Comparison of ENCODE assay signal across 8 cellular contexts in the genomic region with DNA sequence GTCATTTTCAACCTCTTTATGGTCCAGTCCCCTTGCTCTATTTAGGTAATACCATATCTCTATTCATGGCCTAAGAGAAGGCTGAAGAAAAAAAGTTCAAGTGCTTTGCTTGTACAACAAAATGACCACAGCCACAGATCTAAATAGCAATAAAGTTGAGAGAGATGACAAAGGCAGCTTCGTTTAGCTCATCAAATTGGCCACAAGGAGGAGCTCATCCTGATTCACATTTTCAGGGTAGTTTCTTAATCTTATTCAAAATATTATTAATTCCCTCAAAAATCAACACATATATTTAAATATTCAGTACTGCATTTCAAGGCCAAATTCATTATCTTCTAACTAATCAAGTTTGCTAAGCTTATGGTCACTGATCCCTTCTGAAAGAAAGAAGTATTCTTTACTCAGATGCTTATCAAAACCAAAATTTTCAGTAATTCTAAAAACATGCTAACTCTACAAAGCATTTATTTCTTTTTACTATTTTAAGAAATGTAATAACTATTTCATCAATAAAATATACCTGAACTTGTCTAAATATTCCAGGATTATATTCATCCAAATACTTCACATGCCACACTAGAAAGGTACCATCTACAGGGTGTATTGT.
DNase-seq lines count a peak whose midpoint lies in the region; ATAC-seq, FAIRE-seq and TF ChIP-seq lines count a peak whose summit lies in the region.

No MANE protein-coding gene starts in this region.

- no peaks in the 10 kb centered on the region for H3K9me3 ChIP-seq in A549

- no peak for TF ChIP-seq POLR2A in A549 (IDR thresholded peaks at IDR 0.05; ENCODE audit: low read length)

- POLR2A ChIA-PET in A549 (lab: Yijun Ruan, JAX) = interaction anchor here (1.0 to 1.4 kb wide), 2 partner anchors 85 to 240 kb away, joined by 3 to 5 read pairs; a partner anchor contains a TSS

- no peak overlapping the region for H3K27ac ChIP-seq in A549

- WGBS in A549 (ENCODE audit: missing lambda C conversion rate) = 2% methylated on average over 1 of the region's 1 CpG

- peak; percentile 47 to 52; a peak in 4 of 5 replicates for TF ChIP-seq RAD21 in A549 (conservative IDR thresholded peaks at IDR 0.05 in 1 of 2, IDR thresholded peaks at IDR 0.05 in 1 of 2)

- H3K4me1 ChIP-seq in A549 = no peaks in the 10 kb centered on the region

- FAIRE-seq in A549 (lab: Jason Lieb, UNC) = peak; percentile 74

- no peak for TF ChIP-seq EP300 in A549 (IDR thresholded peaks at IDR 0.05)

- CTCF ChIA-PET in A549 (lab: Yijun Ruan, JAX) = interaction anchor here (0.6 to 3.4 kb wide), 16 partner anchors 9 to 240 kb away, joined by 3 to 29 read pairs (median 4); a partner anchor contains a TSS

- TF ChIP-seq CTCF in A549 (IDR thresholded peaks at IDR 0.05) (peak; percentile 74), GM13977 (IDR thresholded peaks at IDR 0.05; ENCODE audit: extremely low read depth, insufficient read depth, missing control alignments) (peak; percentile 65)

- no peak overlapping the region for H3K4me3 ChIP-seq in A549

- no peak overlapping the region for H3K4me2 ChIP-seq in A549

- peak; percentile 64 to 74; a peak in 4 of 6 replicates for ATAC-seq in A549
- no peak for ATAC-seq in GM19035 (IDR thresholded peaks at IDR 0.05; ENCODE audit: unreplicated experiment)

- in situ Hi-C loops in GM13977 (cut with MboI; ENCODE audit: low pct_unique_long_range_greater_than_20kb, low sequenced_read_pairs, unreplicated experiment) = no loop called here

- DNase-seq in A549 (ENCODE audit: low read depth in 1 of 2, low spot score in 1 of 2) = peak; percentile 40 to 46
- DNase-seq in GM13977 (ENCODE audit: low spot score) = no peak
- peak; percentile 11 for DNase-seq in SKM-1 treated with dmso at 0.1 percent for 144 hours (lab: John Stamatoyannopoulos, UW; ENCODE audit: unreplicated experiment)
- DNase-seq in iPS-NIHi11 (ENCODE audit: low spot score) = peak; percentile 24
- DNase-seq in occipital lobe (lab: John Stamatoyannopoulos, UW) = no peak
- DNase-seq in NCI-H187 treated with DMSO at 0.1 percent for 48 hours (lab: John Stamatoyannopoulos, UW) = no peak
- no peak for DNase-seq in activated T-cell treated with anti-CD3 and anti-CD28 coated beads, Interleukin-2, amount 50 U/mL, for 48 hours

TF ChIP-seq in A549, 52 proteins besides CTCF, POLR2A, EP300 and RAD21:
- TF ChIP-seq HOXB5 (CRISPR knock-in tag; IDR thresholded peaks at IDR 0.05) (no peak), SMC3 (IDR thresholded peaks at IDR 0.05) (peak; percentile 71)

Comparison
In these comparisons a context has a peak if more than half of its experiments do, and no peak if none do; other contexts are left out.
1. DNase-seq: peak in A549 (2 of 2), SKM-1 treated with dmso at 0.1 percent for 144 hours (single experiment) and iPS-NIHi11 (single experiment); none in GM13977 (single experiment), occipital lobe (single experiment), NCI-H187 treated with DMSO at 0.1 percent for 48 hours (single experiment) and activated T-cell treated with anti-CD3 and anti-CD28 coated beads, Interleukin-2, amount 50 U/mL, for 48 hours (0 of 2).